33 cellular contexts compared by ENCODE assay signal in the genomic region with DNA sequence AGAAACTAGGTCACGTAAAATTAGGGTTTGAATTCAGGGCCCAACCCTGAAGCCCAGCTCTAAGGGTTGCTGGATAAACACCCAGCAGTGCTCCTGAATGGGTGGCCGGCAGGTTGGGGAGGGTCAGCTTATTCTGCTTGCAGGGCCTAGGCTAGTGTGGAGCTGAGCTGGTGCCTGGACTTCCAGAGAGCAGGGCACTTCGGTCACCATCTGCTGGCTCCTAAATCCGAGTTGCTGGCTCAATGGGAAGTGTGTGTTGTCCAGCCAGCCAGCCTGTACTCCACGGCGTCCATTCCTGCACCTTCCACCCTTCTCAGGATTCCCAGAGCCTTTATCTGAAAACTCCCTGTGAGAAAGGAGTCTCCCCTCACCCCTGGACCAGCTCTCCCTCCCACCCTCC. TPM values are rescaled to one million over a fixed set of nuclear protein-coding genes. Genes with fewer than 3 reads are reported as not detected.
"Had no signal": no experiment of that assay in that cellular context is flagged by ENCODE, and none has a peak within 500 bp of the region (broad histone marks: within the 10 kb centered on the region; RNA-seq: fewer than 3 reads in every experiment).

No MANE protein-coding gene starts in this region.

- H3K9me3 Mint-ChIP-seq: natural killer cell treated with Interleukin-12 subunit alpha and Interleukin-12 subunit beta and Interleukin-15 and Interleukin-18, amount 100 ng/mL, for 72 hours had no signal

- H3K36me3 ChIP-seq: left lung, lower lobe of right lung, neutrophil, right atrium auricular region, right lobe of liver, stomach, thyroid gland, transverse colon, upper lobe of left lung, vagina had no signal

- H3K4me1 ChIP-seq: left lung, lower lobe of right lung, parathyroid adenoma, right atrium auricular region, right lobe of liver, stomach, testis, thyroid gland, transverse colon, upper lobe of left lung, vagina had no signal

- H3K27ac ChIP-seq: left lung, lower lobe of right lung, neutrophil, parathyroid adenoma, right atrium auricular region, right lobe of liver, stomach, testis, thyroid gland, transverse colon, upper lobe of left lung, vagina had no signal

- H3K4me3 Mint-ChIP-seq: naive thymus-derived CD4-positive, alpha-beta T cell; natural killer cell treated with Interleukin-12 subunit alpha and Interleukin-12 subunit beta and Interleukin-15 and Interleukin-18, amount 100 ng/mL, for 72 hours; stimulated activated naive B cell treated with anti-CD40 and anti-IgM and Interleukin-4, amounts not matched to agents 10 μg/mL and 1 μg/mL and 100 μg/mL, for 72 hours had no signal

- FAIRE-seq: keratinocyte had no signal

- H3K4me2 ChIP-seq: smooth muscle cell had no signal

- H3K27ac Mint-ChIP-seq: natural killer cell treated with Interleukin-12 subunit alpha and Interleukin-12 subunit beta and Interleukin-15 and Interleukin-18, amount 100 ng/mL, for 72 hours; progenitor cell of endocrine pancreas; stimulated activated naive B cell treated with anti-CD40 and anti-IgM and Interleukin-4, amounts not matched to agents 10 μg/mL and 1 μg/mL and 100 μg/mL, for 72 hours had no signal

- H3K4me1 Mint-ChIP-seq: naive thymus-derived CD4-positive, alpha-beta T cell; stimulated activated naive B cell treated with anti-CD40 and anti-IgM and Interleukin-4, amounts not matched to agents 10 μg/mL and 1 μg/mL and 100 μg/mL, for 72 hours had no signal

- H3K9ac ChIP-seq: parathyroid adenoma had no signal

- H3K79me2 ChIP-seq: parathyroid adenoma had no signal

- H3K27me3 ChIP-seq: right atrium auricular region, right lobe of liver, testis, thyroid gland, vagina had no signal

- H3K36me3 Mint-ChIP-seq: naive thymus-derived CD4-positive, alpha-beta T cell; natural killer cell treated with Interleukin-12 subunit alpha and Interleukin-12 subunit beta and Interleukin-15 and Interleukin-18, amount 100 ng/mL, for 72 hours; stimulated activated naive B cell treated with anti-CD40 and anti-IgM and Interleukin-4, amounts not matched to agents 10 μg/mL and 1 μg/mL and 100 μg/mL, for 72 hours had no signal

- H2AFZ ChIP-seq: parathyroid adenoma had no signal

- H3K4me3 ChIP-seq: left lung, lower lobe of right lung, mucosa of descending colon, right atrium auricular region, right lobe of liver, smooth muscle cell, stomach, testis, thyroid gland, transverse colon, vagina had no signal

- ATAC-seq: left colon; left lung; lower lobe of right lung; mucosa of descending colon; naive thymus-derived CD4-positive, alpha-beta T cell; natural killer cell treated with Interleukin-12 subunit alpha and Interleukin-12 subunit beta and Interleukin-15 and Interleukin-18, amount 100 ng/mL, for 72 hours; right lobe of liver; stimulated activated naive B cell treated with anti-CD40 and anti-IgM and Interleukin-4, amounts not matched to agents 10 μg/mL and 1 μg/mL and 100 μg/mL, for 72 hours; stimulated activated naive CD8-positive, alpha-beta T cell treated with anti-CD3 and anti-CD28 coated beads, Interleukin-15, Interleukin-2, amounts not matched to agents 100 U/mL and 50 U/mL, for 24 hours had no signal

- H3K9me3 ChIP-seq: lower lobe of right lung, mucosa of descending colon, neutrophil, right atrium auricular region, right lobe of liver, testis, thyroid gland, transverse colon, vagina had no signal

- DNase-seq: hippocampal formation; left colon; left lung; lower lobe of right lung; mammary epithelial cell; mesendoderm; midbrain; mucosa of descending colon; naive thymus-derived CD4-positive, alpha-beta T cell; occipital lobe; right lobe of liver; stimulated activated CD4-positive, alpha-beta T cell treated with anti-CD3 and anti-CD28 coated beads, Interleukin-12 subunit alpha, Interleukin-12 subunit beta, amount 100 ng/mL, for 4 hours; stimulated activated CD4-positive, alpha-beta T cell treated with anti-CD3 and anti-CD28 coated beads, Interleukin-15, amount 100 ng/mL, for 24 hours; stimulated activated CD4-positive, alpha-beta T cell treated with anti-CD3 and anti-CD28 coated beads, Interleukin-2, amount 100 ng/mL, for 24 hours; stimulated activated CD4-positive, alpha-beta T cell treated with anti-CD3 and anti-CD28 coated beads, Interleukin-4, amount 100 ng/mL, for 1 hour; stimulated activated naive B cell treated with anti-CD40 and anti-IgM and Interleukin-4, amounts not matched to agents 10 μg/mL and 1 μg/mL and 100 μg/mL, for 72 hours; stimulated activated naive CD8-positive, alpha-beta T cell treated with anti-CD3 and anti-CD28 coated beads, Interleukin-15, Interleukin-2, amounts not matched to agents 100 U/mL and 50 U/mL, for 24 hours; stomach; testis; thyroid gland; transverse colon; upper lobe of left lung had no signal

RNA-seq across cellular contexts. Expression of a gene that starts 23.0 kb away (rescaled TPM):
- total RNA-seq: lower lobe of right lung; mammary epithelial cell; myocyte; natural killer cell treated with Interleukin-12 subunit alpha and Interleukin-12 subunit beta and Interleukin-15 and Interleukin-18, amount 100 ng/mL, for 72 hours; pulmonary artery endothelial cell; right lobe of liver; thyroid gland; vagina had no signal
- polyA plus RNA-seq: keratinocyte; liver; mammary epithelial cell; naive thymus-derived CD4-positive, alpha-beta T cell had no signal
